In the genomic region with DNA sequence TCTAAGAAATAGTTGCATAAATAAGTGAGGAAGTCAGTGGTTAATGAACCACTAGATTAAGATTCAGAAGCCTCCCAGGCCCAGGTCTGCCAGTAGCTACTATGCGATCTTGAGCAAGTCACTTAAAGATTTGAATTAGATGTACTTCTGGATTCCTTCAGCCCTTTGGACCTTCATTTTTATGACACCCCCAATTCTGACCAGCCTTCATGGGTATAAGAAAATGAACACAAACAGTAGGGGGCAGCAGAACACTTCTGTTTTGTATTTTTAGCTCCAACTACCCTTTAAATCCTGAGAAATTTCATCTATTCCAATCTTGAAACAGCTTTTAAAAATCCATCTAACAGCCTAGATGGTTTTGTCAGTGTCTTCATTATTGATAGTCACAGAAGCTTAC, we compare ENCODE assay signal across 9 cellular contexts. TPM values are rescaled to one million over a fixed set of nuclear protein-coding genes. Genes with fewer than 3 reads are reported as not detected.
DNase-seq lines count a peak whose midpoint lies in the region; ATAC-seq, FAIRE-seq and TF ChIP-seq lines count a peak whose summit lies in the region.
"Had no signal": no experiment of that assay in that cellular context is flagged by ENCODE, and none has a peak within 500 bp of the region (broad histone marks: within the 10 kb centered on the region; RNA-seq: fewer than 3 reads in every experiment).

No MANE protein-coding gene starts in this region.

- no peaks in the 10 kb centered on the region for H3K27me3 Mint-ChIP-seq in Caco-2 (ENCODE audit: insufficient read depth, unreplicated experiment)
- no peaks in the 10 kb centered on the region for H3K27me3 Mint-ChIP-seq in mesothelial cell of epicardium (ENCODE audit: low read depth)
- H3K27me3 Mint-ChIP-seq in natural killer cell (ENCODE audit: low read depth in 2 of 2), result no peaks in the 10 kb centered on the region

- H3K9me3 Mint-ChIP-seq in Caco-2 (ENCODE audit: unreplicated experiment), result no peaks in the 10 kb centered on the region
- H3K9me3 Mint-ChIP-seq in mesothelial cell of epicardium, result no peaks in the 10 kb centered on the region
- H3K9me3 Mint-ChIP-seq in natural killer cell, result peaks cover 2% of the 10 kb centered on the region in 2 donors
- H3K9me3 Mint-ChIP-seq in stimulated activated effector memory CD8-positive, alpha-beta T cell treated with anti-CD3 and anti-CD28 coated beads, Interleukin-12 subunit alpha, Interleukin-12 subunit beta, amount 100 ng/mL, for 72 hours, result peaks cover 14% of the 10 kb centered on the region

- H3K9me3 ChIP-seq in Caco-2, result no peaks in the 10 kb centered on the region
- H3K9me3 ChIP-seq in Karpas-422 (ENCODE audit: low read length), result no peaks in the 10 kb centered on the region
- no peaks in the 10 kb centered on the region for H3K9me3 ChIP-seq in GM12878 (replicated peaks; ENCODE audit: control insufficient read depth, insufficient read depth, low read length)
- no peaks in the 10 kb centered on the region for H3K9me3 ChIP-seq in spleen

- no peak for FAIRE-seq in GM12878 (lab: Jason Lieb, UNC)

- H3K27ac Mint-ChIP-seq in Caco-2 (ENCODE audit: unreplicated experiment) (no peak overlapping the region), mesothelial cell of epicardium (no peak overlapping the region), natural killer cell (no peak overlapping the region)
- H3K27ac Mint-ChIP-seq in stimulated activated effector memory CD8-positive, alpha-beta T cell treated with anti-CD3 and anti-CD28 coated beads, Interleukin-12 subunit alpha, Interleukin-12 subunit beta, amount 100 ng/mL, for 72 hours, result no peak overlapping the region

- H3K4me3 Mint-ChIP-seq in Caco-2 (ENCODE audit: unreplicated experiment), result no peak overlapping the region
- H3K4me3 Mint-ChIP-seq in mesothelial cell of epicardium, result no peak overlapping the region
- H3K4me3 Mint-ChIP-seq in natural killer cell, result no peak overlapping the region
- H3K4me3 Mint-ChIP-seq in stimulated activated effector memory CD8-positive, alpha-beta T cell treated with anti-CD3 and anti-CD28 coated beads, Interleukin-12 subunit alpha, Interleukin-12 subunit beta, amount 100 ng/mL, for 72 hours, result no peak overlapping the region

- WGBS in GM12878 (ENCODE audit: insufficient coverage, insufficient replicate concordance, low lambda C conversion rate, missing lambda C conversion rate), result 35% methylated on average over 1 of the region's 1 CpG
- 44 to 75% (median 54%) methylated on average over 1 of the region's 1 CpG for WGBS in spleen, 5 donors

- no peaks in the 10 kb centered on the region for H3K27me3 ChIP-seq in Caco-2 (replicated peaks; ENCODE audit: control insufficient read depth, insufficient read depth, low read length)
- no peaks in the 10 kb centered on the region for H3K27me3 ChIP-seq in Karpas-422 (ENCODE audit: low read length)
- no peaks in the 10 kb centered on the region for H3K27me3 ChIP-seq in GM12878 (replicated peaks in 1 of 2; ENCODE audit: control insufficient read depth in 2 of 2, insufficient read depth in 2 of 2, low read length in 1 of 2)
- H3K27me3 ChIP-seq in spleen (replicated peaks in 1 of 7), result no peaks in the 10 kb centered on the region

- H3K9ac ChIP-seq in Karpas-422 (ENCODE audit: low read length), result no peak overlapping the region
- H3K9ac ChIP-seq in GM12878 (ENCODE audit: control insufficient read depth, insufficient read depth, low read length), result no peak overlapping the region

- intact Hi-C loops in Caco-2 (cut with micrococcal nuclease; ENCODE audit: unreplicated experiment) (loop anchor here (5.0 kb wide), 1 partner anchor 279 kb away; no protein-coding TSS in a partner anchor), GM12878 (cut with micrococcal nuclease; ENCODE audit: unreplicated experiment) (no loop called here), natural killer cell (cut with micrococcal nuclease) (no loop called here), spleen (cut with DNase I; ENCODE audit: low total_unique reads) (no loop called here)

- H3K27ac ChIP-seq in Karpas-422 (ENCODE audit: low read length), result no peak overlapping the region
- H3K27ac ChIP-seq in GM12878 (ENCODE audit: control insufficient read depth, insufficient read depth), result no peak overlapping the region
- no peak overlapping the region for H3K27ac ChIP-seq in spleen

- CTCF ChIA-PET in Caco-2 (lab: Charles Lee) (interaction anchor here (1.1 kb wide), 1 partner anchor 281 kb away, joined by 5 read pairs; no protein-coding TSS in a partner anchor), GM12878 (lab: Yijun Ruan, JAX) (interaction anchor here (0.7 to 1.7 kb wide), 10 partner anchors 8 to 742 kb away, joined by 3 to 7 read pairs (median 4); no protein-coding TSS in a partner anchor)

- TF ChIP-seq POLR2A in GM12878 (IDR thresholded peaks at IDR 0.05; ENCODE audit: low read depth, low read length), result no peak
- no peak for TF ChIP-seq POLR2A in spleen (IDR thresholded peaks at IDR 0.05)

- RAD21 ChIA-PET in GM12878 (lab: Charles Lee; ENCODE audit: unreplicated experiment), result no interaction called here

- H2AFZ ChIP-seq in Karpas-422 (ENCODE audit: low read length) (no peak overlapping the region), GM12878 (ENCODE audit: control insufficient read depth, low read depth, low read length) (no peak overlapping the region)

- H3K4me2 ChIP-seq in Karpas-422 (ENCODE audit: low read depth, low read length, poor library complexity, severe bottlenecking), result no peak overlapping the region
- no peak overlapping the region for H3K4me2 ChIP-seq in GM12878 (ENCODE audit: control insufficient read depth, insufficient read depth)

- SMC1A ChIA-PET in GM12878 (lab: Charles Lee; ENCODE audit: uncharacterized antibody, unreplicated experiment), result interaction anchor here (0.8 to 1.4 kb wide), 2 partner anchors 9 to 62 kb away, joined by 3 read pairs; no protein-coding TSS in a partner anchor

- in situ Hi-C loops in GM12878 (cut with MboI), result no loop called here

- peak; percentile 34 to 35 for TF ChIP-seq CTCF in Caco-2 (IDR thresholded peaks at IDR 0.05; ENCODE audit: insufficient read depth in 1 of 2, low read depth in 1 of 2, low read length in 1 of 2, severe bottlenecking in 1 of 2, unreplicated experiment in 1 of 2)
- peak; percentile 41 to 45 (median 42) for TF ChIP-seq CTCF in GM12878 (IDR thresholded peaks at IDR 0.05 in 2 of 3, conservative IDR thresholded peaks at IDR 0.05 in 1 of 3; ENCODE audit: control insufficient read depth in 2 of 3, extremely low read depth in 1 of 3, insufficient read depth in 1 of 3, low read depth in 3 of 3, low read length in 3 of 3)
- TF ChIP-seq CTCF in mesothelial cell of epicardium (IDR thresholded peaks at IDR 0.05; ENCODE audit: unreplicated experiment), result peak; percentile 60
- no peak for TF ChIP-seq CTCF in natural killer cell (IDR thresholded peaks at IDR 0.05)
- peak in 3 of 11 experiments; percentile 10 to 26 (median 11) for TF ChIP-seq CTCF in spleen (IDR thresholded peaks at IDR 0.05 in 8 of 11, conservative IDR thresholded peaks at IDR 0.05 in 3 of 11)

- H3K36me3 ChIP-seq in Caco-2 (ENCODE audit: control insufficient read depth, insufficient read depth, low read length) (no peaks in the 10 kb centered on the region), Karpas-422 (ENCODE audit: insufficient read depth, low read length) (no peaks in the 10 kb centered on the region), GM12878 (ENCODE audit: control insufficient read depth in 2 of 2, insufficient read depth in 2 of 2, low read length in 1 of 2) (no peaks in the 10 kb centered on the region), spleen (no peaks in the 10 kb centered on the region)

- H3K4me1 ChIP-seq in Caco-2 (no peaks in the 10 kb centered on the region), Karpas-422 (ENCODE audit: low read length) (no peaks in the 10 kb centered on the region), GM12878 (ENCODE audit: control insufficient read depth, insufficient read depth, low read length) (no peaks in the 10 kb centered on the region), spleen (no peaks in the 10 kb centered on the region)

- no peaks in the 10 kb centered on the region for H3K79me2 ChIP-seq in Karpas-422 (ENCODE audit: low read length)
- H3K79me2 ChIP-seq in GM12878 (ENCODE audit: control insufficient read depth, insufficient read depth, low read length), result no peaks in the 10 kb centered on the region

- H3K4me1 Mint-ChIP-seq in Caco-2 (ENCODE audit: low read depth, unreplicated experiment) (no peaks in the 10 kb centered on the region), mesothelial cell of epicardium (no peaks in the 10 kb centered on the region), natural killer cell (no peaks in the 10 kb centered on the region)
- no peaks in the 10 kb centered on the region for H3K4me1 Mint-ChIP-seq in stimulated activated effector memory CD8-positive, alpha-beta T cell treated with anti-CD3 and anti-CD28 coated beads, Interleukin-12 subunit alpha, Interleukin-12 subunit beta, amount 100 ng/mL, for 72 hours

- H4K20me1 ChIP-seq in Karpas-422 (ENCODE audit: insufficient read depth, low read depth, low read length), result no peaks in the 10 kb centered on the region
- H4K20me1 ChIP-seq in GM12878 (ENCODE audit: control insufficient read depth, insufficient read depth), result no peaks in the 10 kb centered on the region

- BruUV-seq in Caco-2 (replicated peaks; lab: Mats Ljungman, UMichigan) (no TSS peak), GM12878 (replicated peaks; lab: Mats Ljungman, UMichigan) (no TSS peak)

- POLR2A ChIA-PET in Caco-2 (lab: Charles Lee), result no interaction called here
- POLR2A ChIA-PET in GM12878 (lab: Charles Lee), result no interaction called here

- H3K36me3 Mint-ChIP-seq in Caco-2 (ENCODE audit: insufficient read depth, unreplicated experiment) (no peaks in the 10 kb centered on the region), mesothelial cell of epicardium (no peaks in the 10 kb centered on the region), natural killer cell (no peaks in the 10 kb centered on the region)
- no peaks in the 10 kb centered on the region for H3K36me3 Mint-ChIP-seq in stimulated activated effector memory CD8-positive, alpha-beta T cell treated with anti-CD3 and anti-CD28 coated beads, Interleukin-12 subunit alpha, Interleukin-12 subunit beta, amount 100 ng/mL, for 72 hours

- DNase-seq in Caco-2, result peak in 1 of 2 experiments; percentile 34
- DNase-seq in Karpas-422, result peak; percentile 72
- DNase-seq in GM12878 (ENCODE audit: low read depth, low spot score), result no peak
- DNase-seq in mesothelial cell of epicardium (ENCODE audit: low spot score in 2 of 2, unreplicated experiment in 2 of 2), result no peak
- DNase-seq in natural killer cell, result no peak
- no peak for DNase-seq in stimulated activated effector memory CD8-positive, alpha-beta T cell treated with anti-CD3 and anti-CD28 coated beads, Interleukin-12 subunit alpha, Interleukin-12 subunit beta, amount 100 ng/mL, for 72 hours (ENCODE audit: low spot score in 2 of 2)
- no peak for DNase-seq in spleen
- no peak for DNase-seq in stimulated activated naive CD4-positive, alpha-beta T cell (lab: John Stamatoyannopoulos, UW)
- DNase-seq: activated CD4-positive, alpha-beta T cell treated with anti-CD3 and anti-CD28 coated beads, Interleukin-2, amount 50 U/mL, for 48 hours had no signal

- H3K4me3 ChIP-seq in Caco-2 (ENCODE audit: low read depth, low read length) (no peak overlapping the region), Karpas-422 (ENCODE audit: low read length) (no peak overlapping the region), GM12878 (no peak overlapping the region), spleen (no peak overlapping the region)

- peak; percentile 53 for TF ChIP-seq RAD21 in GM12878 (IDR thresholded peaks at IDR 0.05; ENCODE audit: insufficient read depth, low read depth, low read length)

- ATAC-seq in GM12878, result peak; percentile 55; the same call in 1 of the 3 replicates
- no peak for ATAC-seq in natural killer cell
- no peak for ATAC-seq in stimulated activated effector memory CD8-positive, alpha-beta T cell treated with anti-CD3 and anti-CD28 coated beads, Interleukin-12 subunit alpha, Interleukin-12 subunit beta, amount 100 ng/mL, for 72 hours

- TF ChIP-seq EP300 in GM12878 (IDR thresholded peaks at IDR 0.05; ENCODE audit: borderline replicate concordance in 1 of 2, control insufficient read depth in 1 of 2, low read depth in 2 of 2, low read length in 2 of 2), result no peak

- H3K9me2 ChIP-seq in Karpas-422 (replicated peaks; ENCODE audit: insufficient read depth, low read length), result no peaks in the 10 kb centered on the region

RNA-seq across cellular contexts. Expression of a gene that starts 19.0 kb away (rescaled TPM):
- total RNA-seq in Caco-2 (2022), result 1.8 and 2.2 TPM in 2 replicates
- not detected in 2 replicates for total RNA-seq in Karpas-422 (2014; rRNA removed; shearing (Covaris generic); ENCODE audit: low replicate concordance)
- total RNA-seq in GM12878 (2013; cell fraction: nucleolus; rRNA removed), result not detected in 2 replicates
- total RNA-seq in GM12878 (2014; rRNA removed), result not detected in 2 replicates
- not detected in 2 replicates for total RNA-seq in GM12878 (2014; rRNA removed; fragmentation: Illumina TruSeq; extraction: Trizol)
- 0.10 TPM in 1 of 2 replicates, not detected in the other for total RNA-seq in GM12878 (2021)
- not detected for polyA plus RNA-seq in GM12878 (2011; ENCODE audit: low read depth)
- not detected in 2 replicates for polyA plus RNA-seq in GM12878 (2011; rRNA removed)
- polyA plus RNA-seq in GM12878 (2011; cell fraction: cytosol; rRNA removed), result not detected in 2 replicates
- polyA plus RNA-seq in GM12878 (2011; cell fraction: nucleus; rRNA removed), result not detected in 2 replicates
- not detected in 2 replicates for polyA plus RNA-seq in GM12878 (2012)
- polyA plus RNA-seq in GM12878 (2014; fragmentation: Illumina TruSeq; extraction: Trizol), result not detected in 2 replicates
- polyA plus RNA-seq in GM12878 (2014; fragmentation: Nextera tagmentation; extraction: Ambion mirVana), result not detected
- polyA plus RNA-seq in GM12878 (2014; rRNA removed), result not detected in 2 replicates
- under 1 TPM; 0.04 to 0.09 TPM for polyA plus RNA-seq in GM12878 (2016; fragmentation: Nextera tagmentation; extraction: Ambion mirVana)
- polyA minus RNA-seq in GM12878 (2011; rRNA and poly(A)+ RNA removed), result not detected in 2 replicates
- 0.21 TPM in 1 of 2 replicates, not detected in the other for polyA minus RNA-seq in GM12878 (2011; cell fraction: cytosol; rRNA and poly(A)+ RNA removed)
- polyA minus RNA-seq in GM12878 (2011; cell fraction: nucleus; rRNA and poly(A)+ RNA removed), result not detected in 2 replicates
- total RNA-seq in mesothelial cell of epicardium, result 11.1 to 11.8 TPM (median 11.8 TPM) in 3 replicates
- total RNA-seq in natural killer cell, result not detected
- total RNA-seq in spleen, result 10 to 100 TPM in 1 of 7 donors, 1 to 10 TPM in 6; 5.0 to 11.1 (median 5.8) TPM
- polyA plus RNA-seq in spleen, result 1 to 10 TPM; 1.3 to 3.2 (median 2.6) TPM
